Comparison of ENCODE assay signal across 11 cellular contexts in the genomic region with DNA sequence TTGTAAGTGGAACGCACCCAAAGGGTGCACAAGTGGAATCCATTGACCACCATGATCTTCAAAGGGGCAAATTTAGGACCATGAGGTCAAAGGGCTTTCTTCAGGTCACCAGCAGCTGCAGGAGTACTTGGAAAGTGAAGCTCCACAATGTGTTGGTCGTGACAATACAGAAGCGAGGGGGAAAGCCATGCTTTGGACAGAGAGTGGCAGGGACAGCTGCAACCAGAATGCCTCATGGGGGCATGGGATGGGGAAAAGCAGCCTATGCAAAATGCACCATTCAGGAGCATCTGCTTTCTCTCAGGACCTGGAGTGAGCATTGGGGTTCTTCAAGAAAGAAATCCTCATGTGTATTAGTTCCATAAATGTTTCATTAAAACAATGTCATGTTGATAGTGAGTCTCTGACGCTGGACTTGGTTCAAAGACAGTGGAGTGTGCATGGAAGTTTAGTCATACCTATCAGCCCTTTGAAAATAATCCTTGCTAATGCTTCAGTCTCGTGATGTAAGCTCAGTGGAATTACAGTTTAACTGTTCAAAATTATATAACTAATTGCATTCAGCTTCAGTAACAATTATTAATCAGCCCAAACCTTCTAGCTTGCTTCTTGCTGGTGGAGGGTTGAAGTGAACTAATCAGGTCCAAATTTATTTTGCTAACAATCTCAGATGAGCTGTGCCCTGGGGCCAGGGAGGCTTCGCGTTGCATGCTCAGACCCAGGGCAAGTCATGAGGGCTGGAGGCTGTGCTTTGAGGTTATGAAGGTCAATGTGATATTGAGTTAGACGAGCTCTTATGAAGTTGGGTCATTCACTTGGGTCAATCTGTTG.
"Had no signal": no experiment of that assay in that cellular context is flagged by ENCODE, and none has a peak within 500 bp of the region (broad histone marks: within the 10 kb centered on the region; RNA-seq: fewer than 3 reads in every experiment).

No MANE protein-coding gene starts in this region.

- H3K27me3 ChIP-seq: gastrocnemius medialis, neural progenitor cell, pancreas, stomach had no signal

- H3K4me3 Mint-ChIP-seq: neural progenitor cell had no signal

- H3K9me3 Mint-ChIP-seq: activated naive CD4-positive, alpha-beta T cell treated with anti-CD3 and anti-CD28 coated beads, Interleukin-2, amount 50 U/mL, for 72 hours had no signal

- H3K36me3 Mint-ChIP-seq: activated naive CD4-positive, alpha-beta T cell treated with anti-CD3 and anti-CD28 coated beads, Interleukin-2, amount 50 U/mL, for 72 hours had no signal

- H3K9ac ChIP-seq: neural progenitor cell had no signal

- H2AFZ ChIP-seq: neural progenitor cell had no signal

- H3K27ac Mint-ChIP-seq: activated naive CD4-positive, alpha-beta T cell treated with anti-CD3 and anti-CD28 coated beads, Interleukin-2, amount 50 U/mL, for 72 hours had no signal

- H3K9me3 ChIP-seq: esophagus muscularis mucosa, gastrocnemius medialis, pancreas, stomach had no signal

- H3K27ac ChIP-seq: esophagus muscularis mucosa, gastrocnemius medialis, neural progenitor cell, pancreas, stomach had no signal

- H3K4me1 ChIP-seq: esophagus muscularis mucosa, stomach had no signal

- H3K4me3 ChIP-seq: esophagus muscularis mucosa, gastrocnemius medialis, neural progenitor cell, pancreas, stomach had no signal

- DNase-seq: activated CD4-positive, alpha-beta T cell treated with anti-CD3 and anti-CD28 coated beads, Interleukin-2, amount 50 U/mL, for 1 hour; activated effector memory CD4-positive, alpha-beta T cell treated with Interleukin-2 at 50 U/mL for 16 hours; activated T-cell treated with anti-CD3 and anti-CD28 coated beads, Interleukin-2, amount 50 U/mL, for 1 hour; gastrocnemius medialis; kidney glomerular epithelial cell; stomach; T-helper 2 cell had no signal

- H3K36me3 ChIP-seq: esophagus muscularis mucosa, gastrocnemius medialis, neural progenitor cell, pancreas, stomach had no signal

- H3K4me2 ChIP-seq: neural progenitor cell had no signal
